ENCODE assay signal across 11 cellular contexts in the genomic region with DNA sequence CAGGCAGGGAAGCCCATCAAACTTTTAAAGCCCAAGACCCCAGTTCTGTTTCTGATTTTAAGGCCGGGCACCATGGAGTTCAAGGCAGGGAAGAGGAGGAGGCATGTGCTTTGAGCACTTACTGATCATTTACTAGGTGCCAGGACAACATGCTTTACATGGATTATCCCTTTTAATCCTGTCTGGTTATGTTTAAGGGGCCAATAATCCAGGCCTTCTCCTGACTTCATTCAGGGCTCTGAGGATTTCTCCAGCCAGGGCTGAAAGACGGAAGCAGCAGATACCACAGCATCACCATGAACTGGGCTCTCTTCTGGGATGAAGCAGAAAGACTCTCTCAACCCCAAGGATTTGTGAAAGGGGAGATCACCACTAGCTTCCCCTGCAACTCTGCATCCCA. TPM values are rescaled to one million over a fixed set of nuclear protein-coding genes. Genes with fewer than 3 reads are reported as not detected.
DNase-seq lines count a peak whose midpoint lies in the region; ATAC-seq and TF ChIP-seq lines count a peak whose summit lies in the region.
"Had no signal": no experiment of that assay in that cellular context is flagged by ENCODE, and none has a peak within 500 bp of the region (broad histone marks: within the 10 kb centered on the region; RNA-seq: fewer than 3 reads in every experiment).

No MANE protein-coding gene starts in this region.

- ATAC-seq in upper lobe of left lung (ENCODE audit: low FRiP score in 2 of 2) (no peak), SK-N-SH treated with all-trans-retinoic acid at 6 μM for 48 hours (no peak), GM21360 (IDR thresholded peaks at IDR 0.05; ENCODE audit: unreplicated experiment) (no peak)
- ATAC-seq: Panc1 had no signal

- H3K27me3 Mint-ChIP-seq in activated naive CD4-positive, alpha-beta T cell treated with anti-CD3 and anti-CD28 coated beads, Interleukin-2, amount 50 U/mL, for 24 hours: no peaks in the 10 kb centered on the region
- H3K27me3 Mint-ChIP-seq in activated CD4-positive, alpha-beta memory T cell treated with anti-CD3 and anti-CD28 coated beads, Interleukin-2, amount 10 ng/mL, durations not matched to agents 7 days and 5 days: no peaks in the 10 kb centered on the region

- H3K4me3 ChIP-seq in upper lobe of left lung (peak overlapping the region in 1 of 4 donors; percentile 94), esophagus squamous epithelium (no peak overlapping the region)
- H3K4me3 ChIP-seq: testis had no signal

- 46 to 75% methylated on average over 2 of the region's 2 CpGs for WGBS in upper lobe of left lung, 2 donors
- WGBS in esophagus squamous epithelium, 2 donors: 33 to 86% methylated on average over 1 of the region's 2 CpGs

- CTCF ChIA-PET in activated CD4-positive, alpha-beta memory T cell treated with anti-CD3 and anti-CD28 coated beads, Interleukin-2, amount 10 ng/mL, durations not matched to agents 7 days and 5 days (lab: Charles Lee): interaction anchor here (1.3 to 17.8 kb wide), 7 partner anchors 14 to 151 kb away, joined by 4 to 383 read pairs (median 11); partner anchors contain the start of genes BYSL, MED20, TAF8 and TOMM6

- no peak for TF ChIP-seq EP300 in upper lobe of left lung (IDR thresholded peaks at IDR 0.05)

- intact Hi-C loops in esophagus squamous epithelium (cut with DNase I): loop anchor here (5.0 kb wide), 1 partner anchor 105 kb away; no protein-coding TSS in a partner anchor

- peaks cover 66% of the 10 kb centered on the region for H3K4me1 Mint-ChIP-seq in activated naive CD4-positive, alpha-beta T cell treated with anti-CD3 and anti-CD28 coated beads, Interleukin-2, amount 50 U/mL, for 24 hours
- peaks cover 61% of the 10 kb centered on the region for H3K4me1 Mint-ChIP-seq in activated CD4-positive, alpha-beta memory T cell treated with anti-CD3 and anti-CD28 coated beads, Interleukin-2, amount 10 ng/mL, durations not matched to agents 7 days and 5 days

- H3K9me3 ChIP-seq in upper lobe of left lung (no peaks in the 10 kb centered on the region), esophagus squamous epithelium (no peaks in the 10 kb centered on the region)
- H3K9me3 ChIP-seq: testis had no signal

- no peak for DNase-seq in activated naive CD4-positive, alpha-beta T cell treated with anti-CD3 and anti-CD28 coated beads, Interleukin-2, amount 50 U/mL, for 16 hours
- DNase-seq in activated CD4-positive, alpha-beta memory T cell treated with anti-CD3 and anti-CD28 coated beads, Interleukin-2, amount 10 ng/mL, durations not matched to agents 7 days and 5 days: no peak
- DNase-seq in upper lobe of left lung (no peak), esophagus squamous epithelium (lab: John Stamatoyannopoulos, UW) (no peak)
- DNase-seq: testis had no signal

- peak overlapping the region; percentile 91 for H3K4me3 Mint-ChIP-seq in activated naive CD4-positive, alpha-beta T cell treated with anti-CD3 and anti-CD28 coated beads, Interleukin-2, amount 50 U/mL, for 24 hours
- H3K4me3 Mint-ChIP-seq in activated CD4-positive, alpha-beta memory T cell treated with anti-CD3 and anti-CD28 coated beads, Interleukin-2, amount 10 ng/mL, durations not matched to agents 7 days and 5 days: peak overlapping the region; percentile 100

- TF ChIP-seq POLR2A in upper lobe of left lung (IDR thresholded peaks at IDR 0.05): no peak
- no peak for TF ChIP-seq POLR2A in esophagus squamous epithelium (IDR thresholded peaks at IDR 0.05)

- no peaks in the 10 kb centered on the region for H3K9me3 Mint-ChIP-seq in activated naive CD4-positive, alpha-beta T cell treated with anti-CD3 and anti-CD28 coated beads, Interleukin-2, amount 50 U/mL, for 24 hours
- no peaks in the 10 kb centered on the region for H3K9me3 Mint-ChIP-seq in activated CD4-positive, alpha-beta memory T cell treated with anti-CD3 and anti-CD28 coated beads, Interleukin-2, amount 10 ng/mL, durations not matched to agents 7 days and 5 days

- H3K4me1 ChIP-seq in upper lobe of left lung (peaks cover 60 to 74% (median 68%) of the 10 kb centered on the region in 4 donors), esophagus squamous epithelium (peaks cover 47 to 68% (median 54%) of the 10 kb centered on the region in 3 donors)

- H3K36me3 Mint-ChIP-seq in activated naive CD4-positive, alpha-beta T cell treated with anti-CD3 and anti-CD28 coated beads, Interleukin-2, amount 50 U/mL, for 24 hours: peaks cover 33% of the 10 kb centered on the region
- H3K36me3 Mint-ChIP-seq in activated CD4-positive, alpha-beta memory T cell treated with anti-CD3 and anti-CD28 coated beads, Interleukin-2, amount 10 ng/mL, durations not matched to agents 7 days and 5 days (ENCODE audit: low read depth): peaks cover 83% of the 10 kb centered on the region

- TF ChIP-seq CTCF in upper lobe of left lung (IDR thresholded peaks at IDR 0.05) (no peak), esophagus squamous epithelium (IDR thresholded peaks at IDR 0.05) (no peak)

- peak overlapping the region; percentile 27 for H3K27ac ChIP-seq in layer of hippocampus (ENCODE audit: low read depth, low read length)
- H3K27ac ChIP-seq in upper lobe of left lung: peak overlapping the region; percentile 85 to 93 (median 88)
- peak overlapping the region in 2 of 4 donors; percentile 89 to 90 for H3K27ac ChIP-seq in esophagus squamous epithelium

- H3K36me3 ChIP-seq in upper lobe of left lung: peaks cover 24 to 49% (median 39%) of the 10 kb centered on the region in 4 donors
- H3K36me3 ChIP-seq in esophagus squamous epithelium: peaks cover 8 to 51% (median 17%) of the 10 kb centered on the region in 3 donors

- peak overlapping the region; percentile 81 for H3K27ac Mint-ChIP-seq in activated naive CD4-positive, alpha-beta T cell treated with anti-CD3 and anti-CD28 coated beads, Interleukin-2, amount 50 U/mL, for 24 hours
- peak overlapping the region; percentile 93 for H3K27ac Mint-ChIP-seq in activated CD4-positive, alpha-beta memory T cell treated with anti-CD3 and anti-CD28 coated beads, Interleukin-2, amount 10 ng/mL, durations not matched to agents 7 days and 5 days
- H3K27ac Mint-ChIP-seq: progenitor cell of endocrine pancreas had no signal

- H3K27me3 ChIP-seq in layer of hippocampus (ENCODE audit: control insufficient read depth, insufficient read depth, low read length): no peaks in the 10 kb centered on the region
- H3K27me3 ChIP-seq in upper lobe of left lung: no peaks in the 10 kb centered on the region
- H3K27me3 ChIP-seq in esophagus squamous epithelium: no peaks in the 10 kb centered on the region
- H3K27me3 ChIP-seq: testis had no signal

- POLR2A ChIA-PET in activated CD4-positive, alpha-beta memory T cell treated with anti-CD3 and anti-CD28 coated beads, Interleukin-2, amount 10 ng/mL, durations not matched to agents 7 days and 5 days (lab: Charles Lee): interaction anchor here (1.0 to 17.3 kb wide), 13 partner anchors 15 to 150 kb away, joined by 3 to 553 read pairs (median 12); partner anchors contain the start of genes BYSL, MED20, TAF8 and TOMM6

TF ChIP-seq in SK-N-SH treated with all-trans-retinoic acid at 6 μM for 48 hours, 23 proteins besides CTCF, POLR2A, EP300 and RAD21:
- no peak for TF ChIP-seq ZC3H10 (CRISPR knock-in tag; IDR thresholded peaks at IDR 0.05)

RNA-seq across cellular contexts. Expression of gene CCND3, which starts 4.1 kb away (rescaled TPM):
- 100 to 1,000 TPM; 456 to 464 TPM for total RNA-seq in activated CD4-positive, alpha-beta memory T cell treated with anti-CD3 and anti-CD28 coated beads, Interleukin-2, amount 10 ng/mL, durations not matched to agents 7 days and 5 days
- total RNA-seq in upper lobe of left lung: 100 to 1,000 TPM; 138 to 305 (median 211) TPM
- total RNA-seq in esophagus squamous epithelium: 100 to 1,000 TPM in 1 of 4 donors, 10 to 100 TPM in 3; 38.1 to 142 (median 46.5) TPM

RNA-seq across cellular contexts. Expression of gene BYSL, which starts 16.2 kb away (rescaled TPM):
- 10 to 100 TPM; 23.9 to 24.8 TPM for total RNA-seq in activated CD4-positive, alpha-beta memory T cell treated with anti-CD3 and anti-CD28 coated beads, Interleukin-2, amount 10 ng/mL, durations not matched to agents 7 days and 5 days
- total RNA-seq in upper lobe of left lung (10 to 100 TPM in 3 of 6 donors, 1 to 10 TPM in 3; 5.6 to 20.9 (median 12.5) TPM), esophagus squamous epithelium (10 to 100 TPM in 3 of 4 donors, 1 to 10 TPM in 1; 6.3 to 19.4 (median 13.0) TPM)

RNA-seq across cellular contexts. Expression of gene MED20, which starts 16.5 kb away (rescaled TPM):
- 10 to 100 TPM; 21.4 to 21.9 TPM for total RNA-seq in activated CD4-positive, alpha-beta memory T cell treated with anti-CD3 and anti-CD28 coated beads, Interleukin-2, amount 10 ng/mL, durations not matched to agents 7 days and 5 days
- total RNA-seq in upper lobe of left lung: 10 to 100 TPM in 5 of 6 donors, 1 to 10 TPM in 1; 6.4 to 19.9 (median 15.3) TPM
- total RNA-seq in esophagus squamous epithelium: 10 to 100 TPM in 3 of 4 donors, 1 to 10 TPM in 1; 6.9 to 18.7 (median 15.0) TPM

RNA-seq across cellular contexts. Expression of gene USP49, which starts 42.3 kb away (rescaled TPM):
- 1 to 10 TPM; 6.8 to 7.3 TPM for total RNA-seq in activated CD4-positive, alpha-beta memory T cell treated with anti-CD3 and anti-CD28 coated beads, Interleukin-2, amount 10 ng/mL, durations not matched to agents 7 days and 5 days
- 10 to 100 TPM in 2 of 6 donors, 1 to 10 TPM in 4; 2.7 to 16.8 (median 4.3) TPM for total RNA-seq in upper lobe of left lung
- total RNA-seq in esophagus squamous epithelium: 1 to 10 TPM; 1.4 to 2.7 (median 1.8) TPM
